Comparison of ENCODE assay signal across 14 cellular contexts in genomic region chr7:47215049-47215448, GRCh38.
DNase-seq lines count a peak whose midpoint lies in the region; TF ChIP-seq lines count a peak whose summit lies in the region.
"Had no signal": no experiment of that assay in that cellular context is flagged by ENCODE, and none has a peak within 500 bp of the region (broad histone marks: within the 10 kb centered on the region; RNA-seq: fewer than 3 reads in every experiment).

No MANE protein-coding gene starts in this region.

- H3K9ac ChIP-seq in adipocyte (ENCODE audit: low read length), result peak overlapping the region; percentile 40
- no peak overlapping the region for H3K9ac ChIP-seq in trophoblast cell (ENCODE audit: low read length)
- H3K9ac ChIP-seq in subcutaneous abdominal adipose tissue (ENCODE audit: low read length in 5 of 5), result no peak overlapping the region
- H3K9ac ChIP-seq: BLaER1 treated with 17β-estradiol and CSF1 and Interleukin-3, amounts not matched to agents 10 nM and 100 nM had no signal

- H3K27ac ChIP-seq in trophoblast cell (ENCODE audit: low read depth, low read length) (no peak overlapping the region), subcutaneous abdominal adipose tissue (ENCODE audit: low read depth, low read length) (peak overlapping the region; percentile 52)
- H3K27ac ChIP-seq: BLaER1 treated with 17β-estradiol and CSF1 and Interleukin-3, amounts not matched to agents 10 nM and 100 nM had no signal

- H4K8ac ChIP-seq in trophoblast cell (ENCODE audit: low read depth, low read length), result no peak overlapping the region

- peaks cover 9% of the 10 kb centered on the region for H3K9me3 ChIP-seq in adipocyte (ENCODE audit: control insufficient read depth, low read length)
- peaks cover 2% of the 10 kb centered on the region for H3K9me3 ChIP-seq in trophoblast cell (ENCODE audit: insufficient read depth, low read depth, low read length)
- H3K9me3 ChIP-seq in subcutaneous abdominal adipose tissue (ENCODE audit: control insufficient read depth in 5 of 5, low read length in 5 of 5), result peaks cover 0 to 5% (median 0%) of the 10 kb centered on the region in 5 donors
- H3K9me3 ChIP-seq: HAP-1 had no signal

- H3K27ac Mint-ChIP-seq in glutamatergic neuron (ENCODE audit: unreplicated experiment) (peak overlapping the region; percentile 18), progenitor cell of endocrine pancreas (no peak overlapping the region)
- H3K27ac Mint-ChIP-seq: CD4-positive, CD25-positive, alpha-beta regulatory T cell had no signal

- no peak overlapping the region for H3K18ac ChIP-seq in trophoblast cell (ENCODE audit: low read length)

- H3K4me2 ChIP-seq in trophoblast cell (ENCODE audit: low read length), result no peak overlapping the region
- H3K4me2 ChIP-seq: BLaER1 treated with 17β-estradiol and CSF1 and Interleukin-3, amounts not matched to agents 10 nM and 100 nM had no signal

- H3K79me2 ChIP-seq in trophoblast cell (ENCODE audit: control insufficient read depth, insufficient read depth, low read length, poor library complexity), result peaks cover 2% of the 10 kb centered on the region

- no peak overlapping the region for H3K4me3 ChIP-seq in adipocyte (ENCODE audit: low read length)
- no peak overlapping the region for H3K4me3 ChIP-seq in trophoblast cell (ENCODE audit: low read depth, low read length)
- H3K4me3 ChIP-seq in subcutaneous abdominal adipose tissue (ENCODE audit: low read depth in 1 of 5, low read length in 5 of 5), result no peak overlapping the region
- H3K4me3 ChIP-seq: BLaER1 treated with 17β-estradiol and CSF1 and Interleukin-3, amounts not matched to agents 10 nM and 100 nM; HAP-1 had no signal

- H2BK120ac ChIP-seq in trophoblast cell (ENCODE audit: insufficient read depth, low read length, poor library complexity), result no peak overlapping the region

- peaks cover 16% of the 10 kb centered on the region for H3K79me1 ChIP-seq in trophoblast cell (ENCODE audit: low read length)

- H3K23ac ChIP-seq in trophoblast cell (ENCODE audit: low read length), result no peak overlapping the region

- H3K14ac ChIP-seq in trophoblast cell (ENCODE audit: low read length), result no peak overlapping the region

- H4K12ac ChIP-seq in trophoblast cell (ENCODE audit: low read depth, low read length), result no peak overlapping the region

- H2AK5ac ChIP-seq in trophoblast cell (ENCODE audit: low read length), result no peak overlapping the region

- H3K4ac ChIP-seq in trophoblast cell (ENCODE audit: low read depth, low read length), result no peak overlapping the region

- H2BK12ac ChIP-seq in trophoblast cell (ENCODE audit: low read length), result no peak overlapping the region

- H3K9me3 Mint-ChIP-seq in glutamatergic neuron (ENCODE audit: unreplicated experiment) (peaks cover 2% of the 10 kb centered on the region), progenitor cell of endocrine pancreas (ENCODE audit: low read depth) (peaks cover 2% of the 10 kb centered on the region)

- peak overlapping the region; percentile 15 for H4K91ac ChIP-seq in trophoblast cell (ENCODE audit: low read depth, low read length)

- H3K36me3 Mint-ChIP-seq in glutamatergic neuron (ENCODE audit: unreplicated experiment) (peaks cover 4% of the 10 kb centered on the region), progenitor cell of endocrine pancreas (ENCODE audit: insufficient read depth) (no peaks in the 10 kb centered on the region)
- H3K36me3 Mint-ChIP-seq: CD4-positive, CD25-positive, alpha-beta regulatory T cell had no signal

- no peak overlapping the region for H2BK5ac ChIP-seq in trophoblast cell (ENCODE audit: low read depth, low read length, poor library complexity)

- TF ChIP-seq CTCF in glutamatergic neuron (IDR thresholded peaks at IDR 0.05; ENCODE audit: partially characterized antibody, unreplicated experiment), result no peak
- TF ChIP-seq CTCF in progenitor cell of endocrine pancreas (IDR thresholded peaks at IDR 0.05; ENCODE audit: unreplicated experiment), result no peak

- H3K27me3 Mint-ChIP-seq in glutamatergic neuron (ENCODE audit: unreplicated experiment), result peaks cover 2% of the 10 kb centered on the region
- H3K27me3 Mint-ChIP-seq in progenitor cell of endocrine pancreas, result no peaks in the 10 kb centered on the region

- peak overlapping the region; percentile 16 for H3K4me3 Mint-ChIP-seq in glutamatergic neuron (ENCODE audit: unreplicated experiment)
- H3K4me3 Mint-ChIP-seq in progenitor cell of endocrine pancreas (ENCODE audit: low read depth), result no peak overlapping the region
- H3K4me3 Mint-ChIP-seq: CD4-positive, CD25-positive, alpha-beta regulatory T cell had no signal

- H3K4me1 ChIP-seq in adipocyte (ENCODE audit: control insufficient read depth, insufficient read depth, low read length) (peaks cover 38% of the 10 kb centered on the region), trophoblast cell (ENCODE audit: control insufficient read depth in 1 of 2, insufficient read depth in 2 of 2, low read length in 2 of 2) (peaks cover 16 to 19% of the 10 kb centered on the region in 2 experiments), subcutaneous abdominal adipose tissue (ENCODE audit: control insufficient read depth in 5 of 5, insufficient read depth in 5 of 5, low read length in 5 of 5) (peaks cover 6 to 58% (median 39%) of the 10 kb centered on the region in 5 donors)
- H3K4me1 ChIP-seq: HAP-1 had no signal

- H3K4me1 Mint-ChIP-seq in glutamatergic neuron (ENCODE audit: low read depth, unreplicated experiment) (peaks cover 19% of the 10 kb centered on the region), progenitor cell of endocrine pancreas (ENCODE audit: low read depth) (peaks cover 13% of the 10 kb centered on the region)
- H3K4me1 Mint-ChIP-seq: CD4-positive, CD25-positive, alpha-beta regulatory T cell had no signal

- DNase-seq in adipocyte (ENCODE audit: low read depth) (no peak), glutamatergic neuron (peak; percentile 55), trophoblast cell (no peak), progenitor cell of endocrine pancreas (ENCODE audit: low spot score, unreplicated experiment) (no peak), NK-92 (lab: John Stamatoyannopoulos, UW; ENCODE audit: unreplicated experiment) (no peak)
- DNase-seq in stimulated activated naive CD4-positive, alpha-beta T cell (lab: John Stamatoyannopoulos, UW), result no peak
- DNase-seq: ACHN; CD4-positive, CD25-positive, alpha-beta regulatory T cell; DMS53; GF-D8; GOT3 had no signal

- no peak overlapping the region for H2AFZ ChIP-seq in trophoblast cell (ENCODE audit: insufficient read depth, low read length, poor library complexity)

- no peaks in the 10 kb centered on the region for H3K36me3 ChIP-seq in adipocyte (ENCODE audit: control insufficient read depth, insufficient read depth, low read length, severe bottlenecking)
- H3K36me3 ChIP-seq in trophoblast cell (ENCODE audit: control insufficient read depth in 1 of 2, insufficient read depth in 2 of 2, low read length in 2 of 2), result no peaks in the 10 kb centered on the region
- no peaks in the 10 kb centered on the region for H3K36me3 ChIP-seq in subcutaneous abdominal adipose tissue (ENCODE audit: control insufficient read depth in 5 of 5, insufficient read depth in 5 of 5, low read length in 5 of 5)
- H3K36me3 ChIP-seq: BLaER1 treated with 17β-estradiol and CSF1 and Interleukin-3, amounts not matched to agents 10 nM and 100 nM; HAP-1 had no signal

- WGBS in trophoblast cell (ENCODE audit: extremely low coverage, insufficient coverage, insufficient read length), result no CpG with 5 or more reads among the region's 4 CpGs

- H3K27me3 ChIP-seq in adipocyte (replicated peaks; ENCODE audit: control insufficient read depth, insufficient read depth, low read length) (peaks cover 12% of the 10 kb centered on the region), trophoblast cell (ENCODE audit: insufficient read depth, low read length) (no peaks in the 10 kb centered on the region), subcutaneous abdominal adipose tissue (ENCODE audit: control insufficient read depth in 5 of 5, insufficient read depth in 4 of 5, low read length in 5 of 5) (no peaks in the 10 kb centered on the region)
- H3K27me3 ChIP-seq: BLaER1 treated with 17β-estradiol and CSF1 and Interleukin-3, amounts not matched to agents 10 nM and 100 nM had no signal
